1 cellular context compared by ENCODE assay signal in the genomic region with DNA sequence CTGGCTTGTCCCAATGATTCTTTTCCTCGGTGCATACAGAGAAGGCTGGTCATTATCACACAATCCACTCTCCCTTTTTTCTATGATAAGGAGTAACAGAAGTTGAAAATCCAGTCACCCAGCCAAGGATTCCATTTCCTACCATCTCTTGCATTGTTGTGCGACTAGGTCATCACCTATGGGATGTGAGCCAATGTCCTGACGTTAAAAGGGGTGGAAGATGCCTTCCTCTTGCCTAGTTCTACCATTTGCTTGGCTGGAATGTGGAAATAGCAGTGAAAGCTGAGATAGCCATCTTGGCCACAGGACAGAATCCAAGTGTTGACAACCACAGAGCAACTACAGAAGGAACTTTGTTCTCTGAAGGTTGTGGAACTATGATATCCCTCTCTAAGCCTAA.
TF ChIP-seq lines count a peak whose summit lies in the region.

No MANE protein-coding gene starts in this region.

TF ChIP-seq in Ishikawa, 13 proteins besides CTCF, POLR2A, EP300 and RAD21 (continued from another document):
- TF ChIP-seq, protein P1, sequence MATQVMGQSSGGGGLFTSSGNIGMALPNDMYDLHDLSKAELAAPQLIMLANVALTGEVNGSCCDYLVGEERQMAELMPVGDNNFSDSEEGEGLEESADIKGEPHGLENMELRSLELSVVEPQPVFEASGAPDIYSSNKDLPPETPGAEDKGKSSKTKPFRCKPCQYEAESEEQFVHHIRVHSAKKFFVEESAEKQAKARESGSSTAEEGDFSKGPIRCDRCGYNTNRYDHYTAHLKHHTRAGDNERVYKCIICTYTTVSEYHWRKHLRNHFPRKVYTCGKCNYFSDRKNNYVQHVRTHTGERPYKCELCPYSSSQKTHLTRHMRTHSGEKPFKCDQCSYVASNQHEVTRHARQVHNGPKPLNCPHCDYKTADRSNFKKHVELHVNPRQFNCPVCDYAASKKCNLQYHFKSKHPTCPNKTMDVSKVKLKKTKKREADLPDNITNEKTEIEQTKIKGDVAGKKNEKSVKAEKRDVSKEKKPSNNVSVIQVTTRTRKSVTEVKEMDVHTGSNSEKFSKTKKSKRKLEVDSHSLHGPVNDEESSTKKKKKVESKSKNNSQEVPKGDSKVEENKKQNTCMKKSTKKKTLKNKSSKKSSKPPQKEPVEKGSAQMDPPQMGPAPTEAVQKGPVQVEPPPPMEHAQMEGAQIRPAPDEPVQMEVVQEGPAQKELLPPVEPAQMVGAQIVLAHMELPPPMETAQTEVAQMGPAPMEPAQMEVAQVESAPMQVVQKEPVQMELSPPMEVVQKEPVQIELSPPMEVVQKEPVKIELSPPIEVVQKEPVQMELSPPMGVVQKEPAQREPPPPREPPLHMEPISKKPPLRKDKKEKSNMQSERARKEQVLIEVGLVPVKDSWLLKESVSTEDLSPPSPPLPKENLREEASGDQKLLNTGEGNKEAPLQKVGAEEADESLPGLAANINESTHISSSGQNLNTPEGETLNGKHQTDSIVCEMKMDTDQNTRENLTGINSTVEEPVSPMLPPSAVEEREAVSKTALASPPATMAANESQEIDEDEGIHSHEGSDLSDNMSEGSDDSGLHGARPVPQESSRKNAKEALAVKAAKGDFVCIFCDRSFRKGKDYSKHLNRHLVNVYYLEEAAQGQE (IDR thresholded peaks at IDR 0.05; ENCODE audit: low read depth) = no peak
- TF ChIP-seq NFIC (IDR thresholded peaks at IDR 0.05) (peak; percentile 70), TEAD4 (IDR thresholded peaks at IDR 0.05) (peak; percentile 84)
TF ChIP-seq in Ishikawa: peak in this region for 3.
